ENCODE assay signal across 15 cellular contexts in the genomic region with DNA sequence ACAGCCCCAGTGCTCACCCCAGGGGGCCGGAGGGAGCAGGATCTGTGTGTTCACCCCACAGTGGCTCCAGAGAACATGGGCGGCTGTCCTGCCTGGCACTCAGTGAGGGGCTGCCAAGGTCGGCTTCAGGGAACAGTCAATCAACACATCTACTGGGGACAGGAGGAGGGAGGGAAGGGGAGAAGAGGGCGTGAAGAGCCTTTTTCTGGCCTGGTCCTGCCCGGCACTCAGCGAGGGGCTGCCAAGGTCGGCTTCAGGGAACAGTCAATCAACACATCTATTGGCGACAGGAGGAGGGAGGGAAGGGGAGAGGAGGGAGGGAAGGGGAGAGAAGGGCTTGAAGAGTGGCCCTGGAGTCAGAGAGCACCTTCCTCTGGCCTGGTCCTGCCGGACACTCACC.
A peak's percentile ranks its signal among the peaks of the same experiment; 100 is the strongest.
DNase-seq lines count a peak whose midpoint lies in the region; ATAC-seq and TF ChIP-seq lines count a peak whose summit lies in the region.
"Had no signal": no experiment of that assay in that cellular context is flagged by ENCODE, and none has a peak within 500 bp of the region (broad histone marks: within the 10 kb centered on the region; RNA-seq: fewer than 3 reads in every experiment).

No MANE protein-coding gene starts in this region.

- H3K36me3 Mint-ChIP-seq in naive thymus-derived CD4-positive, alpha-beta T cell, result no peaks in the 10 kb centered on the region

- H3K9me3 ChIP-seq in right atrium auricular region, result no peaks in the 10 kb centered on the region
- no peaks in the 10 kb centered on the region for H3K9me3 ChIP-seq in lower lobe of right lung
- peaks cover 0 to 3% (median 0%) of the 10 kb centered on the region in 3 experiments for H3K9me3 ChIP-seq in naive thymus-derived CD4-positive, alpha-beta T cell (ENCODE audit: control insufficient read depth in 2 of 3, low read length in 3 of 3)
- H3K9me3 ChIP-seq: SJSA1 had no signal

- CTCF ChIA-PET in naive thymus-derived CD4-positive, alpha-beta T cell (lab: Charles Lee), result no interaction called here

- H3K9me3 Mint-ChIP-seq in naive thymus-derived CD4-positive, alpha-beta T cell, result peaks cover 0 to 5% (median 0%) of the 10 kb centered on the region in 11 donors

- H3K4me1 ChIP-seq in right atrium auricular region (no peaks in the 10 kb centered on the region), lower lobe of right lung (no peaks in the 10 kb centered on the region)
- H3K4me1 ChIP-seq in naive thymus-derived CD4-positive, alpha-beta T cell (ENCODE audit: control insufficient read depth in 2 of 2, insufficient read depth in 2 of 2, low read length in 2 of 2), result no peaks in the 10 kb centered on the region
- H3K4me1 ChIP-seq: SJSA1 had no signal

- ATAC-seq in Right ventricle myocardium superior (ENCODE audit: poor library complexity) (peak; percentile 86), lower lobe of right lung (no peak)
- no peak for ATAC-seq in naive thymus-derived CD4-positive, alpha-beta T cell
- ATAC-seq: HCT116, PC-3 had no signal

- H3K27ac Mint-ChIP-seq in naive thymus-derived CD4-positive, alpha-beta T cell, result no peak overlapping the region

- H3K4me3 ChIP-seq in right atrium auricular region (no peak overlapping the region), lower lobe of right lung (no peak overlapping the region), lower leg skin (ENCODE audit: low read depth, poor library complexity, severe bottlenecking) (no peak overlapping the region)
- H3K4me3 ChIP-seq in naive thymus-derived CD4-positive, alpha-beta T cell (ENCODE audit: low read length), result no peak overlapping the region
- H3K4me3 ChIP-seq: SJSA1 had no signal

- H3K36me3 ChIP-seq in right atrium auricular region (no peaks in the 10 kb centered on the region), lower lobe of right lung (no peaks in the 10 kb centered on the region)
- no peaks in the 10 kb centered on the region for H3K36me3 ChIP-seq in naive thymus-derived CD4-positive, alpha-beta T cell (ENCODE audit: control insufficient read depth in 2 of 3, insufficient read depth in 3 of 3, low read length in 3 of 3)
- H3K36me3 ChIP-seq: SJSA1 had no signal

- peak; percentile 51 for DNase-seq in Right ventricle myocardium superior
- no peak for DNase-seq in right atrium auricular region (ENCODE audit: low spot score)
- peak; percentile 25 for DNase-seq in SHP77 treated with DMSO at 0.1 percent for 48 hours (lab: John Stamatoyannopoulos, UW)
- DNase-seq in lower lobe of right lung, result peak; percentile 9
- DNase-seq in substantia nigra (lab: John Stamatoyannopoulos, UW), result no peak
- DNase-seq in lower leg skin (ENCODE audit: low spot score in 2 of 2), result no peak
- no peak for DNase-seq in naive thymus-derived CD4-positive, alpha-beta T cell
- DNase-seq: DMS79, GOT3, NCI-H82, PC-3, RPMI8226 had no signal

- H3K27ac ChIP-seq in right atrium auricular region (no peak overlapping the region), lower lobe of right lung (no peak overlapping the region), substantia nigra (ENCODE audit: low read depth, low read length, poor library complexity, severe bottlenecking) (peak overlapping the region; percentile 30)
- H3K27ac ChIP-seq in naive thymus-derived CD4-positive, alpha-beta T cell (ENCODE audit: low read depth, low read length), result no peak overlapping the region
- H3K27ac ChIP-seq: C4-2B, SJSA1 had no signal

- H3K4me3 Mint-ChIP-seq in naive thymus-derived CD4-positive, alpha-beta T cell, result no peak overlapping the region

- peaks cover 0 to 7% (median 3%) of the 10 kb centered on the region in 5 donors for H3K27me3 Mint-ChIP-seq in naive thymus-derived CD4-positive, alpha-beta T cell

- POLR2A ChIA-PET in naive thymus-derived CD4-positive, alpha-beta T cell (lab: Charles Lee), result no interaction called here

- H3K4me1 Mint-ChIP-seq in naive thymus-derived CD4-positive, alpha-beta T cell, result peaks cover 0 to 22% (median 1%) of the 10 kb centered on the region in 7 donors

- no peak for TF ChIP-seq CTCF in right atrium auricular region (IDR thresholded peaks at IDR 0.05)
- TF ChIP-seq CTCF in lower lobe of right lung (IDR thresholded peaks at IDR 0.05), result no peak
- TF ChIP-seq CTCF in lower leg skin (IDR thresholded peaks at IDR 0.05), result no peak

- H3K27me3 ChIP-seq in right atrium auricular region (no peaks in the 10 kb centered on the region), lower lobe of right lung (ENCODE audit: low read depth) (peaks cover 5% of the 10 kb centered on the region)
- no peaks in the 10 kb centered on the region for H3K27me3 ChIP-seq in naive thymus-derived CD4-positive, alpha-beta T cell (ENCODE audit: control insufficient read depth in 2 of 2, insufficient read depth in 2 of 2, low read length in 2 of 2)

- no peak for TF ChIP-seq POLR2A in lower leg skin (IDR thresholded peaks at IDR 0.05)

- 56 to 70% methylated on average over 9 of the region's 9 CpGs for WGBS in lower leg skin, 2 donors

- intact Hi-C loops in Right ventricle myocardium superior (cut with DNase I), result no loop called here
- intact Hi-C loops in lower lobe of right lung (cut with DNase I), result no loop called here
- intact Hi-C loops in lower leg skin (cut with DNase I; ENCODE audit: low total_unique reads), result no loop called here
- intact Hi-C loops in naive thymus-derived CD4-positive, alpha-beta T cell (cut with micrococcal nuclease), result no loop called here

Comparison
In these comparisons a context has a peak if more than half of its experiments do, and no peak if none do; other contexts are left out.
1. DNase-seq: peak in Right ventricle myocardium superior (single experiment), SHP77 treated with DMSO at 0.1 percent for 48 hours (single experiment) and lower lobe of right lung (single experiment); none in right atrium auricular region (single experiment), substantia nigra (0 of 49), lower leg skin (0 of 2) and naive thymus-derived CD4-positive, alpha-beta T cell (0 of 9).